8 cellular contexts compared by ENCODE assay signal in genomic region chr16:81314603-81315270, GRCh38. TPM values are rescaled to one million over a fixed set of nuclear protein-coding genes. Genes with fewer than 3 reads are reported as not detected.
DNase-seq lines count a peak whose midpoint lies in the region; ATAC-seq and TF ChIP-seq lines count a peak whose summit lies in the region.

A gene with protein sequence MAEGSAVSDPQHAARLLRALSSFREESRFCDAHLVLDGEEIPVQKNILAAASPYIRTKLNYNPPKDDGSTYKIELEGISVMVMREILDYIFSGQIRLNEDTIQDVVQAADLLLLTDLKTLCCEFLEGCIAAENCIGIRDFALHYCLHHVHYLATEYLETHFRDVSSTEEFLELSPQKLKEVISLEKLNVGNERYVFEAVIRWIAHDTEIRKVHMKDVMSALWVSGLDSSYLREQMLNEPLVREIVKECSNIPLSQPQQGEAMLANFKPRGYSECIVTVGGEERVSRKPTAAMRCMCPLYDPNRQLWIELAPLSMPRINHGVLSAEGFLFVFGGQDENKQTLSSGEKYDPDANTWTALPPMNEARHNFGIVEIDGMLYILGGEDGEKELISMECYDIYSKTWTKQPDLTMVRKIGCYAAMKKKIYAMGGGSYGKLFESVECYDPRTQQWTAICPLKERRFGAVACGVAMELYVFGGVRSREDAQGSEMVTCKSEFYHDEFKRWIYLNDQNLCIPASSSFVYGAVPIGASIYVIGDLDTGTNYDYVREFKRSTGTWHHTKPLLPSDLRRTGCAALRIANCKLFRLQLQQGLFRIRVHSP (plus strand): TSS chr16:81314962. CDS start chr16:81315114, 152 bp downstream.

- peak within 1 kb of the TSS; percentile 73 for H3K4me3 ChIP-seq in mucosa of descending colon

- ATAC-seq in GM21619 (IDR thresholded peaks at IDR 0.05; ENCODE audit: unreplicated experiment), result peak; percentile 96
- ATAC-seq in mucosa of descending colon, result peak; percentile 97

- peaks cover 15% of the 10 kb centered on the region for H3K4me1 ChIP-seq in mucosa of descending colon (ENCODE audit: low read depth)

- peak within 1 kb of the TSS; percentile 74 for H3K27ac ChIP-seq in epithelial cell of prostate

- H3K9me3 ChIP-seq in mucosa of descending colon, result no peaks in the 10 kb centered on the region

- DNase-seq in DMS153 treated with DMSO at 0.1 percent for 48 hours (lab: John Stamatoyannopoulos, UW; ENCODE audit: unreplicated experiment) (peak; percentile 94), OCI-M2 (lab: John Stamatoyannopoulos, UW; ENCODE audit: unreplicated experiment) (peak; percentile 59), epithelial cell of prostate (ENCODE audit: low read depth, low spot score) (peak; percentile 86), mucosa of descending colon (peak; percentile 96 to 98 (median 96))
- DNase-seq in activated T-cell treated with anti-CD3 and anti-CD28 coated beads, Interleukin-2, amount 50 U/mL, for 1 hour, result peak; percentile 91
- DNase-seq in stimulated activated CD8-positive, alpha-beta memory T cell treated with anti-CD3 and anti-CD28 coated beads, Interleukin-4, amount 100 ng/mL, for 1 hour (ENCODE audit: low read depth in 2 of 2, low spot score in 1 of 2), result peak; percentile 76 to 88

- no peak for TF ChIP-seq CTCF in mucosa of descending colon (IDR thresholded peaks at IDR 0.05)

- TF ChIP-seq RAD21 in Ishikawa (IDR thresholded peaks at IDR 0.05; ENCODE audit: low read depth), result no peak

- no peaks in the 10 kb centered on the region for H3K36me3 ChIP-seq in mucosa of descending colon (ENCODE audit: low read depth)

- intact Hi-C loops in mucosa of descending colon (cut with DNase I, micrococcal nuclease), result no loop called here

- TF ChIP-seq EP300 in Ishikawa (IDR thresholded peaks at IDR 0.05; ENCODE audit: borderline replicate concordance), result no peak; the same call in 1 of the 2 replicates

TF ChIP-seq in Ishikawa, 13 proteins besides CTCF, POLR2A, EP300 and RAD21:
- TF ChIP-seq TEAD4 (IDR thresholded peaks at IDR 0.05) (no peak), TAF1 (IDR thresholded peaks at IDR 0.05; ENCODE audit: low read depth) (peak; percentile 84), FOXM1 (IDR thresholded peaks at IDR 0.05; ENCODE audit: borderline replicate concordance, low read depth) (no peak), NFIC (IDR thresholded peaks at IDR 0.05) (no peak), YY1 (IDR thresholded peaks at IDR 0.05; ENCODE audit: low read depth) (peak; percentile 67), EGR1 (IDR thresholded peaks at IDR 0.05) (peak; percentile 98), CEBPB (IDR thresholded peaks at IDR 0.05) (no peak), MAX (IDR thresholded peaks at IDR 0.05) (peak; percentile 85), TCF12 (IDR thresholded peaks at IDR 0.05; ENCODE audit: low read depth) (no peak; the same call in 1 of the 2 replicates), CREB1 (IDR thresholded peaks at IDR 0.05; ENCODE audit: low read depth) (peak; percentile 97), ZBTB7A (IDR thresholded peaks at IDR 0.05; ENCODE audit: low read depth) (no peak)
- TF ChIP-seq, protein P1, sequence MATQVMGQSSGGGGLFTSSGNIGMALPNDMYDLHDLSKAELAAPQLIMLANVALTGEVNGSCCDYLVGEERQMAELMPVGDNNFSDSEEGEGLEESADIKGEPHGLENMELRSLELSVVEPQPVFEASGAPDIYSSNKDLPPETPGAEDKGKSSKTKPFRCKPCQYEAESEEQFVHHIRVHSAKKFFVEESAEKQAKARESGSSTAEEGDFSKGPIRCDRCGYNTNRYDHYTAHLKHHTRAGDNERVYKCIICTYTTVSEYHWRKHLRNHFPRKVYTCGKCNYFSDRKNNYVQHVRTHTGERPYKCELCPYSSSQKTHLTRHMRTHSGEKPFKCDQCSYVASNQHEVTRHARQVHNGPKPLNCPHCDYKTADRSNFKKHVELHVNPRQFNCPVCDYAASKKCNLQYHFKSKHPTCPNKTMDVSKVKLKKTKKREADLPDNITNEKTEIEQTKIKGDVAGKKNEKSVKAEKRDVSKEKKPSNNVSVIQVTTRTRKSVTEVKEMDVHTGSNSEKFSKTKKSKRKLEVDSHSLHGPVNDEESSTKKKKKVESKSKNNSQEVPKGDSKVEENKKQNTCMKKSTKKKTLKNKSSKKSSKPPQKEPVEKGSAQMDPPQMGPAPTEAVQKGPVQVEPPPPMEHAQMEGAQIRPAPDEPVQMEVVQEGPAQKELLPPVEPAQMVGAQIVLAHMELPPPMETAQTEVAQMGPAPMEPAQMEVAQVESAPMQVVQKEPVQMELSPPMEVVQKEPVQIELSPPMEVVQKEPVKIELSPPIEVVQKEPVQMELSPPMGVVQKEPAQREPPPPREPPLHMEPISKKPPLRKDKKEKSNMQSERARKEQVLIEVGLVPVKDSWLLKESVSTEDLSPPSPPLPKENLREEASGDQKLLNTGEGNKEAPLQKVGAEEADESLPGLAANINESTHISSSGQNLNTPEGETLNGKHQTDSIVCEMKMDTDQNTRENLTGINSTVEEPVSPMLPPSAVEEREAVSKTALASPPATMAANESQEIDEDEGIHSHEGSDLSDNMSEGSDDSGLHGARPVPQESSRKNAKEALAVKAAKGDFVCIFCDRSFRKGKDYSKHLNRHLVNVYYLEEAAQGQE (IDR thresholded peaks at IDR 0.05; ENCODE audit: low read depth), result no peak
- TF ChIP-seq, protein P2, sequence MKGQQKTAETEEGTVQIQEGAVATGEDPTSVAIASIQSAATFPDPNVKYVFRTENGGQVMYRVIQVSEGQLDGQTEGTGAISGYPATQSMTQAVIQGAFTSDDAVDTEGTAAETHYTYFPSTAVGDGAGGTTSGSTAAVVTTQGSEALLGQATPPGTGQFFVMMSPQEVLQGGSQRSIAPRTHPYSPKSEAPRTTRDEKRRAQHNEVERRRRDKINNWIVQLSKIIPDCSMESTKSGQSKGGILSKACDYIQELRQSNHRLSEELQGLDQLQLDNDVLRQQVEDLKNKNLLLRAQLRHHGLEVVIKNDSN (IDR thresholded peaks at IDR 0.05), result peak; percentile 85

RNA-seq across cellular contexts. Expression of the gene that starts here (rescaled TPM):
- 10 to 100 TPM; 15.5 to 23.2 (median 21.1) TPM for total RNA-seq in mucosa of descending colon

Comparison
In these comparisons a context has a peak if more than half of its experiments do, and no peak if none do; other contexts are left out.
1. Peak in every context shown above with its lines: DNase-seq, ATAC-seq, H3K4me3 ChIP-seq and H3K27ac ChIP-seq.